Comparison of ENCODE assay signal across 22 cellular contexts in genomic region chr4:2006367-2006766, GRCh38. TPM values are rescaled to one million over a fixed set of nuclear protein-coding genes. Genes with fewer than 3 reads are reported as not detected.
DNase-seq lines count a peak whose midpoint lies in the region; ATAC-seq, FAIRE-seq and TF ChIP-seq lines count a peak whose summit lies in the region.
"Had no signal": no experiment of that assay in that cellular context is flagged by ENCODE, and none has a peak within 500 bp of the region (broad histone marks: within the 10 kb centered on the region; RNA-seq: fewer than 3 reads in every experiment).

No MANE protein-coding gene starts in this region.

- POLR2A ChIA-PET in activated B cell treated with CpG ODN at 0.5 μM for 24 hours (lab: Charles Lee), result no interaction called here
- POLR2A ChIA-PET in naive thymus-derived CD4-positive, alpha-beta T cell (lab: Charles Lee), result interaction anchor here (0.8 to 1.2 kb wide), 2 partner anchors 10 to 30 kb away, joined by 3 to 4 read pairs; no protein-coding TSS in a partner anchor

- H3K27ac ChIP-seq in CD4-positive, CD25-positive, alpha-beta regulatory T cell (ENCODE audit: insufficient read depth, low read length, poor library complexity, severe bottlenecking), result no peak overlapping the region
- H3K27ac ChIP-seq in naive thymus-derived CD4-positive, alpha-beta T cell (ENCODE audit: low read depth, low read length), result no peak overlapping the region
- H3K27ac ChIP-seq: colonic mucosa, foreskin keratinocyte, RWPE1, thyroid gland, WERI-Rb-1 had no signal

- peaks cover 39% of the 10 kb centered on the region for H3K36me3 Mint-ChIP-seq in activated CD4-positive, alpha-beta T cell treated with anti-CD3 and anti-CD28 coated beads, Interleukin-2, amount 10 ng/mL, durations not matched to agents 24 days and 14 days (ENCODE audit: low read depth)
- H3K36me3 Mint-ChIP-seq in CD4-positive, CD25-positive, alpha-beta regulatory T cell, result peaks cover 20% of the 10 kb centered on the region
- peaks cover 43% of the 10 kb centered on the region for H3K36me3 Mint-ChIP-seq in activated B cell treated with CpG ODN at 0.5 μM for 24 hours (ENCODE audit: low read depth)
- peaks cover 11 to 30% (median 13%) of the 10 kb centered on the region in 5 donors for H3K36me3 Mint-ChIP-seq in naive thymus-derived CD4-positive, alpha-beta T cell

- no peak for TF ChIP-seq CTCF in activated B cell treated with CpG ODN at 0.5 μM for 24 hours (IDR thresholded peaks at IDR 0.05)

- intact Hi-C loops in activated CD4-positive, alpha-beta T cell treated with anti-CD3 and anti-CD28 coated beads, Interleukin-2, amount 10 ng/mL, durations not matched to agents 24 days and 14 days (cut with micrococcal nuclease), result loop anchor here (5.0 to 10.0 kb wide), 4 partner anchors 132 to 408 kb away; partner anchors contain the start of genes CFAP99, NSD2 and ZFYVE28
- intact Hi-C loops in activated B cell treated with CpG ODN at 0.5 μM for 24 hours (cut with micrococcal nuclease), result loop anchor here (5.0 to 10.0 kb wide), 9 partner anchors 134 to 1224 kb away; partner anchors contain the start of genes CFAP99, FAM193A, HAUS3 and LETM1
- intact Hi-C loops in naive thymus-derived CD4-positive, alpha-beta T cell (cut with micrococcal nuclease), result loop anchor here in 1 of 2 donors (5.0 kb wide), 1 partner anchor 294 kb away; the partner anchor contains the start of gene SLBP

- no peak overlapping the region for H3K4me3 ChIP-seq in CD4-positive, CD25-positive, alpha-beta regulatory T cell (ENCODE audit: low read depth, low read length)
- no peak overlapping the region for H3K4me3 ChIP-seq in naive thymus-derived CD4-positive, alpha-beta T cell (ENCODE audit: low read length)
- H3K4me3 ChIP-seq: colonic mucosa, thyroid gland had no signal

- peaks cover 39% of the 10 kb centered on the region for H3K4me1 Mint-ChIP-seq in activated CD4-positive, alpha-beta T cell treated with anti-CD3 and anti-CD28 coated beads, Interleukin-2, amount 10 ng/mL, durations not matched to agents 24 days and 14 days
- H3K4me1 Mint-ChIP-seq in CD4-positive, CD25-positive, alpha-beta regulatory T cell, result peaks cover 28 to 55% (median 44%) of the 10 kb centered on the region in 4 donors
- H3K4me1 Mint-ChIP-seq in activated B cell treated with CpG ODN at 0.5 μM for 24 hours, result peaks cover 46% of the 10 kb centered on the region
- H3K4me1 Mint-ChIP-seq in naive thymus-derived CD4-positive, alpha-beta T cell, result peaks cover 43 to 54% (median 49%) of the 10 kb centered on the region in 7 donors

- CTCF ChIA-PET in activated B cell treated with CpG ODN at 0.5 μM for 24 hours (lab: Charles Lee), result no interaction called here
- CTCF ChIA-PET in naive thymus-derived CD4-positive, alpha-beta T cell (lab: Charles Lee), result no interaction called here

- no peak overlapping the region for H3K27ac Mint-ChIP-seq in activated CD4-positive, alpha-beta T cell treated with anti-CD3 and anti-CD28 coated beads, Interleukin-2, amount 10 ng/mL, durations not matched to agents 24 days and 14 days
- peak overlapping the region in 2 of 3 donors; percentile 33 to 43 for H3K27ac Mint-ChIP-seq in CD4-positive, CD25-positive, alpha-beta regulatory T cell
- H3K27ac Mint-ChIP-seq in activated B cell treated with CpG ODN at 0.5 μM for 24 hours, result no peak overlapping the region
- peak overlapping the region in 1 of 9 donors; percentile 71 for H3K27ac Mint-ChIP-seq in naive thymus-derived CD4-positive, alpha-beta T cell

- ATAC-seq in CD4-positive, CD25-positive, alpha-beta regulatory T cell (ENCODE audit: low read depth in 2 of 2), result no peak
- ATAC-seq in activated B cell treated with CpG ODN at 0.5 μM for 24 hours (ENCODE audit: low read depth), result no peak
- ATAC-seq in naive thymus-derived CD4-positive, alpha-beta T cell, result no peak
- ATAC-seq: foreskin keratinocyte had no signal

- H3K9me3 Mint-ChIP-seq in activated CD4-positive, alpha-beta T cell treated with anti-CD3 and anti-CD28 coated beads, Interleukin-2, amount 10 ng/mL, durations not matched to agents 24 days and 14 days, result peaks cover 4% of the 10 kb centered on the region
- H3K9me3 Mint-ChIP-seq in CD4-positive, CD25-positive, alpha-beta regulatory T cell, result peaks cover 0 to 2% (median 0%) of the 10 kb centered on the region in 7 donors
- no peaks in the 10 kb centered on the region for H3K9me3 Mint-ChIP-seq in activated B cell treated with CpG ODN at 0.5 μM for 24 hours
- H3K9me3 Mint-ChIP-seq in naive thymus-derived CD4-positive, alpha-beta T cell, result peaks cover 0 to 2% (median 0%) of the 10 kb centered on the region in 11 donors

- FAIRE-seq in HTR-8/SVneo (lab: Jason Lieb, UNC), result no peak
- FAIRE-seq: A204.1, GM18507 had no signal

- H3K4me3 Mint-ChIP-seq in activated CD4-positive, alpha-beta T cell treated with anti-CD3 and anti-CD28 coated beads, Interleukin-2, amount 10 ng/mL, durations not matched to agents 24 days and 14 days, result peak overlapping the region; percentile 26
- peak overlapping the region; percentile 93 to 99 (median 95) for H3K4me3 Mint-ChIP-seq in CD4-positive, CD25-positive, alpha-beta regulatory T cell
- H3K4me3 Mint-ChIP-seq in activated B cell treated with CpG ODN at 0.5 μM for 24 hours, result peak overlapping the region; percentile 57
- H3K4me3 Mint-ChIP-seq in naive thymus-derived CD4-positive, alpha-beta T cell, result peak overlapping the region; percentile 8 to 96 (median 92)

- no peak for DNase-seq in activated CD4-positive, alpha-beta T cell treated with anti-CD3 and anti-CD28 coated beads, Interleukin-2, amount 10 ng/mL, durations not matched to agents 24 days and 14 days
- DNase-seq in activated CD4-positive, alpha-beta T cell treated with anti-CD3 and anti-CD28 coated beads for 48 hours, result no peak
- DNase-seq in CD4-positive, CD25-positive, alpha-beta regulatory T cell, result no peak
- no peak for DNase-seq in activated B cell treated with CpG ODN at 0.5 μM for 24 hours
- no peak for DNase-seq in naive thymus-derived CD4-positive, alpha-beta T cell
- DNase-seq in HTR-8/SVneo (ENCODE audit: insufficient read length, low spot score), result no peak
- no peak for DNase-seq in SIG-M5 (lab: John Stamatoyannopoulos, UW)
- no peak for DNase-seq in NCI-H2171 treated with DMSO at 0.1 percent for 48 hours (lab: John Stamatoyannopoulos, UW)
- DNase-seq: activated gamma-delta T cell treated with Interleukin-2 at 50 U/mL for 16 hours, colonic mucosa, DMS79 treated with DMSO at 0.1 percent for 48 hours, foreskin keratinocyte, GOT3, kidney glomerular epithelial cell, mesendoderm, NCI-H2029, thyroid gland, WERI-Rb-1 had no signal

- H3K27me3 ChIP-seq in CD4-positive, CD25-positive, alpha-beta regulatory T cell (ENCODE audit: control insufficient read depth, insufficient read depth, low read length), result no peaks in the 10 kb centered on the region
- H3K27me3 ChIP-seq in naive thymus-derived CD4-positive, alpha-beta T cell (ENCODE audit: control insufficient read depth in 2 of 2, insufficient read depth in 2 of 2, low read length in 2 of 2), result no peaks in the 10 kb centered on the region
- H3K27me3 ChIP-seq: colonic mucosa, foreskin keratinocyte, thyroid gland had no signal

- peaks cover 5% of the 10 kb centered on the region for H3K27me3 Mint-ChIP-seq in activated CD4-positive, alpha-beta T cell treated with anti-CD3 and anti-CD28 coated beads, Interleukin-2, amount 10 ng/mL, durations not matched to agents 24 days and 14 days
- peaks cover 4% of the 10 kb centered on the region for H3K27me3 Mint-ChIP-seq in CD4-positive, CD25-positive, alpha-beta regulatory T cell
- peaks cover 2% of the 10 kb centered on the region for H3K27me3 Mint-ChIP-seq in activated B cell treated with CpG ODN at 0.5 μM for 24 hours
- H3K27me3 Mint-ChIP-seq in naive thymus-derived CD4-positive, alpha-beta T cell, result peaks cover 0 to 12% (median 0%) of the 10 kb centered on the region in 5 donors

- peaks cover 12% of the 10 kb centered on the region for H3K36me3 ChIP-seq in CD4-positive, CD25-positive, alpha-beta regulatory T cell (ENCODE audit: control insufficient read depth, insufficient read depth, low read length)
- peaks cover 0 to 7% (median 4%) of the 10 kb centered on the region in 3 experiments for H3K36me3 ChIP-seq in naive thymus-derived CD4-positive, alpha-beta T cell (ENCODE audit: control insufficient read depth in 2 of 3, insufficient read depth in 3 of 3, low read length in 3 of 3)
- H3K36me3 ChIP-seq: colonic mucosa had no signal

- H3K9me3 ChIP-seq in CD4-positive, CD25-positive, alpha-beta regulatory T cell (ENCODE audit: control insufficient read depth in 2 of 2, low read length in 2 of 2), result no peaks in the 10 kb centered on the region
- H3K9me3 ChIP-seq in naive thymus-derived CD4-positive, alpha-beta T cell (ENCODE audit: control insufficient read depth in 2 of 3, low read length in 3 of 3), result no peaks in the 10 kb centered on the region
- H3K9me3 ChIP-seq: colonic mucosa, thyroid gland had no signal

- H3K4me1 ChIP-seq in CD4-positive, CD25-positive, alpha-beta regulatory T cell (ENCODE audit: control insufficient read depth, insufficient read depth, low read length, poor library complexity, severe bottlenecking), result peaks cover 23% of the 10 kb centered on the region
- peaks cover 13 to 28% of the 10 kb centered on the region in 2 donors for H3K4me1 ChIP-seq in naive thymus-derived CD4-positive, alpha-beta T cell (ENCODE audit: control insufficient read depth in 2 of 2, insufficient read depth in 2 of 2, low read length in 2 of 2)
- H3K4me1 ChIP-seq: colonic mucosa, foreskin keratinocyte had no signal

RNA-seq across cellular contexts. Expression of gene NELFA, which starts 2.4 kb away (rescaled TPM):
- 51.1 and 57.4 TPM in 2 replicates for total RNA-seq in activated CD4-positive, alpha-beta T cell treated with anti-CD3 and anti-CD28 coated beads, Interleukin-2, amount 10 ng/mL, durations not matched to agents 24 days and 14 days
- total RNA-seq in CD4-positive, CD25-positive, alpha-beta regulatory T cell, result 50.7 TPM
- polyA plus RNA-seq in CD4-positive, CD25-positive, alpha-beta regulatory T cell, result 10 to 100 TPM; 20.2 to 30.5 (median 26.9) TPM
- 44.7 and 49.9 TPM in 2 replicates for total RNA-seq in activated B cell treated with CpG ODN at 0.5 μM for 24 hours
- 10 to 100 TPM; 32.7 to 50.1 (median 43.6) TPM for total RNA-seq in naive thymus-derived CD4-positive, alpha-beta T cell
- 10 to 100 TPM; 29.2 to 41.1 TPM for polyA plus RNA-seq in naive thymus-derived CD4-positive, alpha-beta T cell

RNA-seq across cellular contexts. Expression of gene NAT8L, which starts 52.8 kb away (rescaled TPM):
- 7.3 and 7.7 TPM in 2 replicates for total RNA-seq in activated CD4-positive, alpha-beta T cell treated with anti-CD3 and anti-CD28 coated beads, Interleukin-2, amount 10 ng/mL, durations not matched to agents 24 days and 14 days
- total RNA-seq in CD4-positive, CD25-positive, alpha-beta regulatory T cell, result 0.15 TPM
- under 1 TPM in 1 of 4 donors, not detected in 3; 0.02 TPM for polyA plus RNA-seq in CD4-positive, CD25-positive, alpha-beta regulatory T cell
- 0.15 and 0.24 TPM in 2 replicates for total RNA-seq in activated B cell treated with CpG ODN at 0.5 μM for 24 hours
- 1 to 10 TPM in 1 of 5 experiments, under 1 TPM in 2, not detected in 2; 0.11 to 7.2 (median 0.24) TPM for total RNA-seq in naive thymus-derived CD4-positive, alpha-beta T cell
- polyA plus RNA-seq in naive thymus-derived CD4-positive, alpha-beta T cell, result not detected
- total RNA-seq: foreskin keratinocyte had no signal
- polyA plus RNA-seq: CD14-positive monocyte had no signal

Comparison
In these comparisons a context has a peak if more than half of its experiments do, and no peak if none do; other contexts are left out.
1. H3K27ac Mint-ChIP-seq: peak in CD4-positive, CD25-positive, alpha-beta regulatory T cell (2 of 3); none in activated CD4-positive, alpha-beta T cell treated with anti-CD3 and anti-CD28 coated beads, Interleukin-2, amount 10 ng/mL, durations not matched to agents 24 days and 14 days (single experiment) and activated B cell treated with CpG ODN at 0.5 μM for 24 hours (single experiment).
2. H3K4me3 Mint-ChIP-seq: peak in every context shown above with its lines; median percentile 95 in CD4-positive, CD25-positive, alpha-beta regulatory T cell; 92 in naive thymus-derived CD4-positive, alpha-beta T cell; 57 in activated B cell treated with CpG ODN at 0.5 μM for 24 hours; 26 in activated CD4-positive, alpha-beta T cell treated with anti-CD3 and anti-CD28 coated beads, Interleukin-2, amount 10 ng/mL, durations not matched to agents 24 days and 14 days.